ENCODE assay signal across 1 cellular context in genomic region chr10:12419279-12419847, GRCh38.
TF ChIP-seq lines count a peak whose summit lies in the region.

No MANE protein-coding gene starts in this region.

TF ChIP-seq in SK-N-SH treated with all-trans-retinoic acid at 6 μM for 48 hours, 23 proteins besides CTCF, POLR2A, EP300 and RAD21 (continued from another document):
- TF ChIP-seq TSHZ2 (CRISPR knock-in tag; IDR thresholded peaks at IDR 0.05) (no peak), BACH2 (CRISPR knock-in tag; IDR thresholded peaks at IDR 0.05; ENCODE audit: borderline replicate concordance) (no peak), ZC3H10 (CRISPR knock-in tag; IDR thresholded peaks at IDR 0.05) (0 out of 2 replicates have a peak, but pooled peaks have one; percentile 55), RARB (CRISPR knock-in tag; IDR thresholded peaks at IDR 0.05) (peak; percentile 55; the same call in 1 of the 2 replicates), GLIS3 (CRISPR knock-in tag; IDR thresholded peaks at IDR 0.05) (no peak), ZFP30 (CRISPR knock-in tag; IDR thresholded peaks at IDR 0.05) (no peak), TOX (CRISPR knock-in tag; IDR thresholded peaks at IDR 0.05; ENCODE audit: borderline replicate concordance) (peak; percentile 76; the same call in 1 of the 2 replicates), OSR1 (CRISPR knock-in tag; IDR thresholded peaks at IDR 0.05) (no peak)
- TF ChIP-seq, protein P1, sequence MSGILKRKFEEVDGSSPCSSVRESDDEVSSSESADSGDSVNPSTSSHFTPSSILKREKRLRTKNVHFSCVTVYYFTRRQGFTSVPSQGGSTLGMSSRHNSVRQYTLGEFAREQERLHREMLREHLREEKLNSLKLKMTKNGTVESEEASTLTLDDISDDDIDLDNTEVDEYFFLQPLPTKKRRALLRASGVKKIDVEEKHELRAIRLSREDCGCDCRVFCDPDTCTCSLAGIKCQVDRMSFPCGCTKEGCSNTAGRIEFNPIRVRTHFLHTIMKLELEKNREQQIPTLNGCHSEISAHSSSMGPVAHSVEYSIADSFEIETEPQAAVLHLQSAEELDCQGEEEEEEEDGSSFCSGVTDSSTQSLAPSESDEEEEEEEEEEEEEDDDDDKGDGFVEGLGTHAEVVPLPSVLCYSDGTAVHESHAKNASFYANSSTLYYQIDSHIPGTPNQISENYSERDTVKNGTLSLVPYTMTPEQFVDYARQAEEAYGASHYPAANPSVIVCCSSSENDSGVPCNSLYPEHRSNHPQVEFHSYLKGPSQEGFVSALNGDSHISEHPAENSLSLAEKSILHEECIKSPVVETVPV (CRISPR knock-in tag; IDR thresholded peaks at IDR 0.05), result no peak
